In the genomic region with DNA sequence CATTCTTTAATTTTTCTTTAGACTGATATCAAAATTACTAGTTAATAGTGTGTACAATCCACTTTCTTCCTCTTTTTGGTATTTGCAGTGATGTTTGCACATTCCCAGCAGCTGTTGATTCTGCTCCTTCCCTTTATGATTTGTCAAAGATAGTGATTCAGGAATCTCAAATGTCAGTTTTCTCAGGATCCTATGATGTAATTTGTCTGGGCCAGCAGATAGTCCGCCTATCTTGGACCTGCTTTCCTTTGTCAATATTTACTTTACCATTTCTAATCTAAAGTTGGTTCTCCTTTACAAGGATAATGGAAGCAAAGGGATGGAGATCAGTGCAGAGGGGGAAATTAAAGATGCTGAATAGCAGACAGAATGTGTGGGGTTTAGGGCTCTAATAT, we compare ENCODE assay signal across 28 cellular contexts.
DNase-seq lines count a peak whose midpoint lies in the region; ATAC-seq, FAIRE-seq and TF ChIP-seq lines count a peak whose summit lies in the region.
"Had no signal": no experiment of that assay in that cellular context is flagged by ENCODE, and none has a peak within 500 bp of the region (broad histone marks: within the 10 kb centered on the region; RNA-seq: fewer than 3 reads in every experiment).

No MANE protein-coding gene starts in this region.

- no peaks in the 10 kb centered on the region for H3K9me3 ChIP-seq in K562 (replicated peaks; ENCODE audit: control insufficient read depth, insufficient read depth, low read depth, low read length)
- H3K9me3 ChIP-seq: gastroesophageal sphincter had no signal

- no TSS peak for BruUV-seq in K562 (replicated peaks; lab: Mats Ljungman, UMichigan)

- no peaks in the 10 kb centered on the region for H3K9me1 ChIP-seq in K562 (ENCODE audit: control insufficient read depth, insufficient read depth, low read length)

- H3K27ac ChIP-seq in K562 (ENCODE audit: extremely low read depth, low read depth, low read length): no peak overlapping the region
- H3K27ac ChIP-seq: gastroesophageal sphincter, neural progenitor cell had no signal

- H3K36me3 Mint-ChIP-seq in CD14-positive monocyte: no peaks in the 10 kb centered on the region
- H3K36me3 Mint-ChIP-seq: neural progenitor cell had no signal

- 0 out of 5 replicates have a peak, but pooled peaks cover 0 to 6% of the 10 kb centered on the region in 2 experiments for H3K4me1 ChIP-seq in K562 (replicated peaks in 1 of 2; ENCODE audit: control insufficient read depth in 2 of 2, insufficient read depth in 2 of 2, low read length in 2 of 2)
- H3K4me1 ChIP-seq: neural progenitor cell had no signal

- no peaks in the 10 kb centered on the region for H4K20me1 ChIP-seq in K562 (replicated peaks; ENCODE audit: control insufficient read depth, insufficient read depth, low read length)

- in situ Hi-C loops in K562 (cut with MboI): loop anchor here (10.0 kb wide), 1 partner anchor 578 kb away; no protein-coding TSS in a partner anchor

- no peak overlapping the region for H3K4me2 ChIP-seq in K562 (ENCODE audit: insufficient read depth, low read length)
- H3K4me2 ChIP-seq: neural progenitor cell, smooth muscle cell had no signal

- TF ChIP-seq CTCF in K562 (IDR thresholded peaks at IDR 0.05 in 2 of 3, conservative IDR thresholded peaks at IDR 0.05 in 1 of 3; ENCODE audit: insufficient read depth in 2 of 3, low read depth in 1 of 3, low read length in 3 of 3) (no peak), CD14-positive monocyte (IDR thresholded peaks at IDR 0.05) (no peak), GM20000 (IDR thresholded peaks at IDR 0.05; ENCODE audit: extremely low read depth, missing control alignments) (no peak)

- no peaks in the 10 kb centered on the region for H3K9me3 Mint-ChIP-seq in CD14-positive monocyte
- H3K9me3 Mint-ChIP-seq: activated T-cell treated with anti-CD3 and anti-CD28 coated beads, Interleukin-2, amount 50 U/mL, for 24 hours; CD8-positive, alpha-beta T cell; IgD-negative memory B cell; neural progenitor cell had no signal

- no peaks in the 10 kb centered on the region for H3K27me3 Mint-ChIP-seq in CD14-positive monocyte (ENCODE audit: low read depth in 3 of 3)
- H3K27me3 Mint-ChIP-seq: activated T-cell treated with anti-CD3 and anti-CD28 coated beads, Interleukin-2, amount 50 U/mL, for 24 hours; IgD-negative memory B cell had no signal

- ATAC-seq in K562 (no peak), left lobe of liver (peak; percentile 33)
- ATAC-seq: activated CD4-positive, CD25-positive, alpha-beta regulatory T cell treated with anti-CD3 and anti-CD28 coated beads, Interleukin-2, amount 50 U/mL, for 24 hours; CD8-positive, alpha-beta T cell; gastroesophageal sphincter had no signal

- H3K4me3 Mint-ChIP-seq in CD14-positive monocyte: no peak overlapping the region
- H3K4me3 Mint-ChIP-seq: activated T-cell treated with anti-CD3 and anti-CD28 coated beads, Interleukin-2, amount 50 U/mL, for 24 hours; CD8-positive, alpha-beta T cell; IgD-negative memory B cell; neural progenitor cell had no signal

- peaks cover 3% of the 10 kb centered on the region for H3K4me1 Mint-ChIP-seq in CD14-positive monocyte
- H3K4me1 Mint-ChIP-seq: neural progenitor cell had no signal

- CTCF ChIA-PET in K562 (lab: Yijun Ruan, JAX; ENCODE audit: low intra/inter-chr PET ratio): no interaction called here

- peak; percentile 61 for TF ChIP-seq EP300 in K562 (IDR thresholded peaks at IDR 0.05; ENCODE audit: low read length)

- POLR2A ChIA-PET in K562 (lab: Yijun Ruan, JAX): no interaction called here

- H3K27me3 ChIP-seq in K562 (ENCODE audit: control insufficient read depth in 2 of 2, insufficient read depth in 2 of 2, low read length in 2 of 2): no peaks in the 10 kb centered on the region
- H3K27me3 ChIP-seq: gastroesophageal sphincter, neural progenitor cell had no signal

- H3K27ac Mint-ChIP-seq in CD14-positive monocyte: no peak overlapping the region
- H3K27ac Mint-ChIP-seq: activated T-cell treated with anti-CD3 and anti-CD28 coated beads, Interleukin-2, amount 50 U/mL, for 24 hours; CD8-positive, alpha-beta T cell; IgD-negative memory B cell; neural progenitor cell; progenitor cell of endocrine pancreas had no signal

- H2AFZ ChIP-seq in K562 (ENCODE audit: low read depth, low read length): no peak overlapping the region
- H2AFZ ChIP-seq: neural progenitor cell had no signal

- no peaks in the 10 kb centered on the region for H3K79me2 ChIP-seq in K562 (ENCODE audit: control insufficient read depth, insufficient read depth, low read length)

- intact Hi-C loops in K562 (cut with micrococcal nuclease) (no loop called here), CD14-positive monocyte (cut with micrococcal nuclease) (no loop called here)

- no peak for TF ChIP-seq RAD21 in K562 (CRISPR knock-in tag; conservative IDR thresholded peaks at IDR 0.05 in 1 of 2, IDR thresholded peaks at IDR 0.05 in 1 of 2)

- FAIRE-seq in K562 (lab: Jason Lieb, UNC): no peak
- FAIRE-seq: GM12892, H1, islet of Langerhans had no signal

- H3K4me3 ChIP-seq in K562: no peak overlapping the region
- H3K4me3 ChIP-seq: gastroesophageal sphincter, lung, neural progenitor cell, smooth muscle cell had no signal

- H3K9ac ChIP-seq in K562 (ENCODE audit: insufficient read depth in 1 of 2, low read depth in 2 of 2, low read length in 2 of 2): no peak overlapping the region
- H3K9ac ChIP-seq: neural progenitor cell had no signal

- H3K36me3 ChIP-seq in K562 (ENCODE audit: control insufficient read depth, insufficient read depth, low read length): no peaks in the 10 kb centered on the region
- H3K36me3 ChIP-seq: gastroesophageal sphincter, neural progenitor cell had no signal

- 0% methylated on average over 1 of the region's 1 CpG for WGBS in K562 (ENCODE audit: insufficient coverage, low coverage, missing lambda C conversion rate)

- no peak for TF ChIP-seq POLR2A in K562 (conservative IDR thresholded peaks at IDR 0.05)

- DNase-seq in COR-L47 (lab: John Stamatoyannopoulos, UW): peak; percentile 18
- peak; percentile 9 for DNase-seq in HuH-7.5 (ENCODE audit: low spot score)
- DNase-seq in K562 (ENCODE audit: extremely low read depth in 1 of 4, low spot score in 3 of 4): peak in 1 of 4 experiments; percentile 6
- DNase-seq in left lobe of liver (ENCODE audit: low spot score): no peak
- no peak for DNase-seq in NCI-H2107 treated with DMSO at 0.1 percent for 48 hours (lab: John Stamatoyannopoulos, UW; ENCODE audit: unreplicated experiment)
- DNase-seq in EL: no peak
- no peak for DNase-seq in CD14-positive monocyte (ENCODE audit: low spot score)
- no peak for DNase-seq in GM20000 (ENCODE audit: low spot score)
- DNase-seq: activated T-cell treated with anti-CD3 and anti-CD28 coated beads, Interleukin-2, amount 50 U/mL, for 24 hours; CD8-positive, alpha-beta T cell; central memory CD4-positive, alpha-beta T cell; erythroblast; hypothalamus; MM.1S; NCI-H1694; stimulated activated CD4-positive, alpha-beta T cell treated with anti-CD3 and anti-CD28 coated beads, Interleukin-2, amount 100 ng/mL, for 48 hours; stimulated activated naive CD4-positive, alpha-beta T cell treated with Interleukin-2 at 50 U/mL for 16 hours; T1000 had no signal

TF ChIP-seq in K562, 482 proteins besides CTCF, POLR2A, EP300 and RAD21 (continues in another document):
- TF ChIP-seq, protein P1, sequence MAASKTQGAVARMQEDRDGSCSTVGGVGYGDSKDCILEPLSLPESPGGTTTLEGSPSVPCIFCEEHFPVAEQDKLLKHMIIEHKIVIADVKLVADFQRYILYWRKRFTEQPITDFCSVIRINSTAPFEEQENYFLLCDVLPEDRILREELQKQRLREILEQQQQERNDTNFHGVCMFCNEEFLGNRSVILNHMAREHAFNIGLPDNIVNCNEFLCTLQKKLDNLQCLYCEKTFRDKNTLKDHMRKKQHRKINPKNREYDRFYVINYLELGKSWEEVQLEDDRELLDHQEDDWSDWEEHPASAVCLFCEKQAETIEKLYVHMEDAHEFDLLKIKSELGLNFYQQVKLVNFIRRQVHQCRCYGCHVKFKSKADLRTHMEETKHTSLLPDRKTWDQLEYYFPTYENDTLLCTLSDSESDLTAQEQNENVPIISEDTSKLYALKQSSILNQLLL (CRISPR knock-in tag; IDR thresholded peaks at IDR 0.05; ENCODE audit: borderline replicate concordance): no peak
- TF ChIP-seq CXXC5 (CRISPR knock-in tag; IDR thresholded peaks at IDR 0.05) (no peak), TEAD4 (IDR thresholded peaks at IDR 0.05; ENCODE audit: low read length) (peak; percentile 66; the same call in 1 of the 2 replicates), TEAD4 (CRISPR knock-in tag; IDR thresholded peaks at IDR 0.05; ENCODE audit: borderline replicate concordance) (no peak), SUPT5H (IDR thresholded peaks at IDR 0.05) (no peak), FOXA1 (IDR thresholded peaks at IDR 0.05; ENCODE audit: borderline replicate concordance) (peak; percentile 89), FOXP1 (CRISPR knock-in tag; IDR thresholded peaks at IDR 0.05) (no peak), ZNF696 (CRISPR knock-in tag; conservative IDR thresholded peaks at IDR 0.05) (no peak), ZNF197 (CRISPR knock-in tag; IDR thresholded peaks at IDR 0.05; ENCODE audit: low read depth) (no peak), ARID3B (CRISPR knock-in tag; IDR thresholded peaks at IDR 0.05; ENCODE audit: borderline replicate concordance) (no peak)
- TF ChIP-seq, protein P2, sequence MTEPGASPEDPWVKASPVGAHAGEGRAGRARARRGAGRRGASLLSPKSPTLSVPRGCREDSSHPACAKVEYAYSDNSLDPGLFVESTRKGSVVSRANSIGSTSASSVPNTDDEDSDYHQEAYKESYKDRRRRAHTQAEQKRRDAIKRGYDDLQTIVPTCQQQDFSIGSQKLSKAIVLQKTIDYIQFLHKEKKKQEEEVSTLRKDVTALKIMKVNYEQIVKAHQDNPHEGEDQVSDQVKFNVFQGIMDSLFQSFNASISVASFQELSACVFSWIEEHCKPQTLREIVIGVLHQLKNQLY (CRISPR knock-in tag; conservative IDR thresholded peaks at IDR 0.05): no peak

Comparison
In these comparisons a context has a peak if more than half of its experiments do, and no peak if none do; other contexts are left out.
1. DNase-seq: peak in COR-L47 (single experiment) and HuH-7.5 (single experiment); none in left lobe of liver (single experiment), NCI-H2107 treated with DMSO at 0.1 percent for 48 hours (single experiment), EL (single experiment), CD14-positive monocyte (single experiment) and GM20000 (single experiment).